Comparison of ENCODE assay signal across 1 cellular context in the genomic region with DNA sequence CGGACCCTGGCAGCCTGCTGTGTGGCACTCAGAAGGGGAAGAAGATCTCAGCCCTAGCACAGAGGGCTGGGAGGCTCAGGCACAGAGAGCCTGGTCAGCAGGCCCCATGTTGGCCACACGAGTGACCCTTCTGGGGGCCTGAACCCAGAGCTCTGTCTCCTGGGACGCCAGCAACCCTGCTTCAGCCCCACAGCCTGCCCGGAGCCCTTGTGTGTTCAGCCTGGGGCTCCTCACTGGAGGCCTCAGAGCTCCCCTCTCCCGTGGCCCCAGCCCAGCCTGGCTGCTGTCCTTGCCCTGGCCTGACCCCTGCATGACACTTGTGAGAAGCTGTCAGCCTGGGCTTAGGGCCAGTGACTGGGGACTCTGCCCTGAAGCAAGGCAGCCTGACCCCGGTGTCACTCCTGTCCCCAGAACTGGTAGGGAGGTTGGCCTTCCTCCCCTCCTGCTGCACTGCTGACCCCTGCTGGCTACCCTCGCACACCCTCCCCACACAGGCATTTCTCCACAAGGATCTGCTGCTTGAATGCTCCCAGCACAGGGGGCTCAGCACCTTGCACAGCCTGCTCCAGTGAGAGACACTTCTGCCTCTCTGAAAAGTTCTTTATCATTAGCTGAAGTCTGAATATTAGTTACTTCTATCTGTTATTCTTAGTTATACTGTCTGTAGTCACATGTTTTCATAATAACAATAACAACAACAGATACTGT.
TF ChIP-seq lines count a peak whose summit lies in the region.

No MANE protein-coding gene starts in this region.

TF ChIP-seq in WTC11, 78 proteins besides CTCF, POLR2A, EP300 and RAD21 (continued from another document):
- TF ChIP-seq TCF7 (CRISPR knock-in tag; IDR thresholded peaks at IDR 0.05; ENCODE audit: low read depth) (no peak), CREB1 (CRISPR knock-in tag; IDR thresholded peaks at IDR 0.05) (no peak)
- TF ChIP-seq, protein P1, sequence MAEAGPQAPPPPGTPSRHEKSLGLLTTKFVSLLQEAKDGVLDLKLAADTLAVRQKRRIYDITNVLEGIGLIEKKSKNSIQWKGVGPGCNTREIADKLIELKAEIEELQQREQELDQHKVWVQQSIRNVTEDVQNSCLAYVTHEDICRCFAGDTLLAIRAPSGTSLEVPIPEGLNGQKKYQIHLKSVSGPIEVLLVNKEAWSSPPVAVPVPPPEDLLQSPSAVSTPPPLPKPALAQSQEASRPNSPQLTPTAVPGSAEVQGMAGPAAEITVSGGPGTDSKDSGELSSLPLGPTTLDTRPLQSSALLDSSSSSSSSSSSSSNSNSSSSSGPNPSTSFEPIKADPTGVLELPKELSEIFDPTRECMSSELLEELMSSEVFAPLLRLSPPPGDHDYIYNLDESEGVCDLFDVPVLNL (CRISPR knock-in tag; IDR thresholded peaks at IDR 0.05; ENCODE audit: borderline replicate concordance, low read depth), result no peak
